Comparison of ENCODE assay signal across 26 cellular contexts in genomic region chr3:122456074-122456473, GRCh38.
"Had no signal": no experiment of that assay in that cellular context is flagged by ENCODE, and none has a peak within 500 bp of the region (broad histone marks: within the 10 kb centered on the region; RNA-seq: fewer than 3 reads in every experiment).

No MANE protein-coding gene starts in this region.

- H3K27ac ChIP-seq: brain microvascular endothelial cell, gastrocnemius medialis, parathyroid adenoma, testis, transverse colon had no signal

- H3K27me3 ChIP-seq: brain microvascular endothelial cell, gastrocnemius medialis, testis, transverse colon had no signal

- H3K4me3 Mint-ChIP-seq: activated B cell treated with CpG ODN at 0.5 μM for 24 hours; activated T-helper 17 cell treated with anti-CD3 and anti-CD28 coated beads, Interleukin-2, amount 50 U/mL, for 72 hours; effector memory CD8-positive, alpha-beta T cell; naive B cell; T-helper 2 cell treated with Interferon-gamma antibody and Interleukin-4, amounts not matched to agents 5 μg/mL and 100 μg/mL, for 36 hours had no signal

- H3K27ac Mint-ChIP-seq: activated B cell treated with CpG ODN at 0.5 μM for 24 hours; activated T-helper 17 cell treated with anti-CD3 and anti-CD28 coated beads, Interleukin-2, amount 50 U/mL, for 72 hours; T-helper 2 cell treated with Interferon-gamma antibody and Interleukin-4, amounts not matched to agents 5 μg/mL and 100 μg/mL, for 36 hours had no signal

- DNase-seq: activated B cell treated with CpG ODN at 0.5 μM for 24 hours; activated CD4-positive, alpha-beta T cell treated with anti-CD3 and anti-CD28 coated beads, Interleukin-2, amount 50 U/mL, for 1 hour; activated gamma-delta T cell treated with Interleukin-2 at 50 U/mL for 16 hours; activated naive CD4-positive, alpha-beta T cell treated with anti-CD3 and anti-CD28 coated beads, Interleukin-2, amount 50 U/mL, for 16 hours; activated T-cell treated with anti-CD3 and anti-CD28 coated beads for 4 hours; amniotic stem cell; brain microvascular endothelial cell; cortex of kidney; effector memory CD8-positive, alpha-beta T cell; erythroblast; gastrocnemius medialis; glutamatergic neuron; kidney; naive B cell; nucleus accumbens; right cardiac atrium; stimulated activated CD4-positive, alpha-beta T cell treated with anti-CD3 and anti-CD28 coated beads, Interleukin-2, amount 100 ng/mL, for 48 hours; stimulated activated naive CD8-positive, alpha-beta T cell treated with anti-CD3 and anti-CD28 coated beads, Interleukin-15, Interleukin-2, amounts not matched to agents 100 U/mL and 50 U/mL, for 24 hours; T-helper 1 cell; testis; transverse colon had no signal

- ATAC-seq: activated T-helper 17 cell treated with anti-CD3 and anti-CD28 coated beads, Interleukin-2, amount 50 U/mL, for 72 hours; effector memory CD8-positive, alpha-beta T cell; gastrocnemius medialis; right cardiac atrium; stimulated activated naive CD8-positive, alpha-beta T cell treated with anti-CD3 and anti-CD28 coated beads, Interleukin-15, Interleukin-2, amounts not matched to agents 100 U/mL and 50 U/mL, for 24 hours had no signal

- H3K9me3 Mint-ChIP-seq: activated B cell treated with CpG ODN at 0.5 μM for 24 hours; activated T-helper 17 cell treated with anti-CD3 and anti-CD28 coated beads, Interleukin-2, amount 50 U/mL, for 72 hours; effector memory CD8-positive, alpha-beta T cell; naive B cell; T-helper 2 cell treated with Interferon-gamma antibody and Interleukin-4, amounts not matched to agents 5 μg/mL and 100 μg/mL, for 36 hours had no signal

- H3K27me3 Mint-ChIP-seq: activated B cell treated with CpG ODN at 0.5 μM for 24 hours; activated T-helper 17 cell treated with anti-CD3 and anti-CD28 coated beads, Interleukin-2, amount 50 U/mL, for 72 hours; effector memory CD8-positive, alpha-beta T cell; naive B cell had no signal

- H3K4me3 ChIP-seq: gastrocnemius medialis, lung, testis, transverse colon had no signal

- FAIRE-seq: astrocyte, kidney had no signal

- H3K4me1 ChIP-seq: gastrocnemius medialis, transverse colon had no signal

- H3K9me3 ChIP-seq: gastrocnemius medialis, testis, transverse colon had no signal

- H3K9ac ChIP-seq: parathyroid adenoma had no signal

- H3K4me1 Mint-ChIP-seq: activated T-helper 17 cell treated with anti-CD3 and anti-CD28 coated beads, Interleukin-2, amount 50 U/mL, for 72 hours; naive B cell had no signal
